ENCODE assay signal across 22 cellular contexts in the genomic region with DNA sequence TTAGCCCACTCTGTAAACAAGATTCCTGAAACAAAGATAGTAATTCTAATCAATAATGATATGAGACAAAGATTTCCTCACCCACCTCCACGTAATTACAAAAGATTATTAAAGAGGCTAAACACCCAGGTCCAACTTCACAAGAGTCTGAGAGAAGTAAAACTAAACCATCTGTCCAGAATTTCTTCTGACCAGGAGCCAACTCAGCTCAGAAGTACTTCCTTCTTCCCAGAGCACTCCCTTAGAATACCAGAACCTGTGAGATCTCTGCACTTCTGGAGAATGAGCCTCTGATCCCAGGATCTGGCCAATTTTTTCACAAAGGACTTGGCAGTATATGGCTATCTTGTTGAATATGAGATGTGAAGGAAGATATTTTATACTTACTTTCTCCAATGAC.
"Had no signal": no experiment of that assay in that cellular context is flagged by ENCODE, and none has a peak within 500 bp of the region (broad histone marks: within the 10 kb centered on the region; RNA-seq: fewer than 3 reads in every experiment).

No MANE protein-coding gene starts in this region.

- H3K36me3 ChIP-seq: heart left ventricle, lower lobe of right lung, right atrium auricular region, spleen had no signal

- H3K9me3 ChIP-seq: lower lobe of right lung, right atrium auricular region, testis had no signal

- H3K27ac ChIP-seq: foreskin keratinocyte, lower lobe of right lung, right atrium auricular region, spleen, testis had no signal

- ATAC-seq: activated CD8-positive, alpha-beta T cell treated with anti-CD3 and anti-CD28 coated beads for 36 hours; activated naive CD4-positive, alpha-beta T cell treated with anti-CD3 and anti-CD28 coated beads, Interleukin-2, amount 50 U/mL, for 72 hours; foreskin keratinocyte; lower lobe of right lung; natural killer cell had no signal

- DNase-seq: activated B cell treated with CpG ODN at 0.5 μM for 24 hours; activated CD4-positive, alpha-beta T cell treated with anti-CD3 and anti-CD28 coated beads, Interleukin-2, amount 50 U/mL, for 1 hour; activated CD8-positive, alpha-beta T cell treated with anti-CD3 and anti-CD28 coated beads for 36 hours; activated naive CD4-positive, alpha-beta T cell; activated T-cell treated with anti-CD3 and anti-CD28 coated beads, Interleukin-2, amount 50 U/mL, for 48 hours; anterior cingulate cortex; dermis blood vessel endothelial cell; effector CD4-positive, alpha-beta T cell; foreskin keratinocyte; heart left ventricle; hypothalamus; immature natural killer cell; lower lobe of right lung; mesendoderm; natural killer cell; spleen; stimulated activated naive CD4-positive, alpha-beta T cell treated with Interleukin-2 at 50 U/mL for 16 hours; T-helper 2 cell; testis; trophoblast cell had no signal

- H3K27me3 ChIP-seq: foreskin keratinocyte, heart left ventricle, right atrium auricular region, spleen, testis had no signal

- H3K4me1 ChIP-seq: foreskin keratinocyte, lower lobe of right lung, right atrium auricular region, spleen, testis had no signal

- H3K4me3 ChIP-seq: heart left ventricle, lower lobe of right lung, right atrium auricular region, spleen, testis had no signal
